8 cellular contexts compared by ENCODE assay signal in the genomic region with DNA sequence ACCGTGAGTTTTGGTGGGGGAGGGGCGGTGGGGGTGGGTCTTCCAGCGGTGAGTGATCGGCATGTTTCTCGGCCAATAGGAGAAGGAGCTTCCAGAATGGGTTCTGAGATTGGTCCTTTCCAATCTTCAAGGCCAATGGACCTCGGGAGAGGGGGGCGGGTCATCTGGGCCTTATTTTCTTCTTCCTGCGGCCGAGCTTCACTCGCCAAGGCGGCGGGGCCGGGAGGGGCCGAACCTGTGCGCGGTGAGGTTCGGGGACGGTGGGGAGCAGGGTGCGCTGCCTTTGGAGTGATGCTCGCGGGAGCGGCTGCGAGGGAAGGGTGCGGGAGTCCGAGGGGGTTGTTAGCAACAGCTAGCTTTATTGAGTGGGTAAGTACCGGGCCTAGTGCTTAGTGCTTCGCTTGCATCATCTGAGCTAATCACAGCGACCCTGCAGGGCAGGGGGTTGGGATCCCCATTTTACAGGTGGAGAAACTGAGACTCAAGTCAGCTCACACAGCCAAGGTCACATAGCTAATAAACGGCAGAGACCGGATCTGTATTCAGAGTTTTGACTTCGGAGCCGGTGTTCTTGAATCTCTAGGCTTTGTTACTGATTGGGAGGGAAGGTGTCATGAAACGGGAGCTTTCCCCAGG. TPM values are rescaled to one million over a fixed set of nuclear protein-coding genes. Genes with fewer than 3 reads are reported as not detected.
A peak's percentile ranks its signal among the peaks of the same experiment; 100 is the strongest.
DNase-seq lines count a peak whose midpoint lies in the region; ATAC-seq and TF ChIP-seq lines count a peak whose summit lies in the region.

No MANE protein-coding gene starts in this region.

- H3K36me3 Mint-ChIP-seq in GM23338 (ENCODE audit: low read depth), result peaks cover 34% of the 10 kb centered on the region
- H3K36me3 Mint-ChIP-seq in nephron (ENCODE audit: low read depth), result peaks cover 20% of the 10 kb centered on the region
- H3K36me3 Mint-ChIP-seq in stimulated activated naive CD8-positive, alpha-beta T cell treated with anti-CD3 and anti-CD28 coated beads, Interleukin-15, Interleukin-2, amounts not matched to agents 100 ng/mL and 50 ng/mL, for 24 hours (ENCODE audit: low read depth), result peaks cover 18% of the 10 kb centered on the region

- peak overlapping the region; percentile 95 for H3K27ac ChIP-seq in GM23338 (ENCODE audit: low read depth)

- H3K4me2 ChIP-seq in GM23338, result peak overlapping the region; percentile 97

- no peaks in the 10 kb centered on the region for H3K9me2 ChIP-seq in GM23338 (ENCODE audit: insufficient read depth)

- H3K4me1 ChIP-seq in GM23338 (ENCODE audit: insufficient read depth), result peaks cover 29% of the 10 kb centered on the region

- H2AFZ ChIP-seq in GM23338, result no peak overlapping the region

- H3K27me3 Mint-ChIP-seq in GM23338 (ENCODE audit: insufficient read depth, low read depth, poor library complexity) (peaks cover 13% of the 10 kb centered on the region), nephron (ENCODE audit: low read depth) (peaks cover 6% of the 10 kb centered on the region)
- H3K27me3 Mint-ChIP-seq in stimulated activated naive CD8-positive, alpha-beta T cell treated with anti-CD3 and anti-CD28 coated beads, Interleukin-15, Interleukin-2, amounts not matched to agents 100 ng/mL and 50 ng/mL, for 24 hours, result no peaks in the 10 kb centered on the region

- H4K20me1 ChIP-seq in GM23338 (replicated peaks; ENCODE audit: insufficient read depth), result peaks cover 20% of the 10 kb centered on the region

- peaks cover 26% of the 10 kb centered on the region for H3K4me1 Mint-ChIP-seq in GM23338
- peaks cover 20% of the 10 kb centered on the region for H3K4me1 Mint-ChIP-seq in nephron
- peaks cover 35% of the 10 kb centered on the region for H3K4me1 Mint-ChIP-seq in stimulated activated naive CD8-positive, alpha-beta T cell treated with anti-CD3 and anti-CD28 coated beads, Interleukin-15, Interleukin-2, amounts not matched to agents 100 ng/mL and 50 ng/mL, for 24 hours (ENCODE audit: low read depth)

- H3K79me2 ChIP-seq in GM23338 (replicated peaks; ENCODE audit: insufficient read depth), result peaks cover 44% of the 10 kb centered on the region

- TF ChIP-seq CTCF in GM23338 (conservative IDR thresholded peaks at IDR 0.05; ENCODE audit: low read depth in 2 of 2) (no peak), nephron (IDR thresholded peaks at IDR 0.05; ENCODE audit: unreplicated experiment in 3 of 3) (no peak)

- peak overlapping the region; percentile 97 for H3K27ac Mint-ChIP-seq in GM23338
- peak overlapping the region; percentile 99 for H3K27ac Mint-ChIP-seq in nephron
- peak overlapping the region; percentile 96 for H3K27ac Mint-ChIP-seq in stimulated activated naive CD8-positive, alpha-beta T cell treated with anti-CD3 and anti-CD28 coated beads, Interleukin-15, Interleukin-2, amounts not matched to agents 100 ng/mL and 50 ng/mL, for 24 hours

- H3K9me3 Mint-ChIP-seq in GM23338 (no peaks in the 10 kb centered on the region), nephron (no peaks in the 10 kb centered on the region)
- H3K9me3 Mint-ChIP-seq in stimulated activated naive CD8-positive, alpha-beta T cell treated with anti-CD3 and anti-CD28 coated beads, Interleukin-15, Interleukin-2, amounts not matched to agents 100 ng/mL and 50 ng/mL, for 24 hours, result no peaks in the 10 kb centered on the region

- DNase-seq in Daoy (ENCODE audit: low read depth) (peak; percentile 96), GM23338 (ENCODE audit: low spot score) (peak; percentile 99), Kasumi-1 (lab: John Stamatoyannopoulos, UW) (peak; percentile 93 to 96), RKO (ENCODE audit: low spot score) (peak; percentile 98), fibroblast of the conjunctiva (ENCODE audit: low read depth) (peak; percentile 97)
- peak; percentile 83 for DNase-seq in activated T-helper 9 cell treated with anti-CD3 and anti-CD28 coated beads, Interleukin-2, amount 50 U/mL, for 16 hours (ENCODE audit: low read depth)

- ATAC-seq in GM23338, result peak; percentile 76

- H3K4me3 ChIP-seq in GM23338, result peak overlapping the region; percentile 79

- no peaks in the 10 kb centered on the region for H3K27me3 ChIP-seq in GM23338 (ENCODE audit: insufficient read depth)

- H3K36me3 ChIP-seq in GM23338 (ENCODE audit: insufficient read depth), result peaks cover 17% of the 10 kb centered on the region

- H3K4me3 Mint-ChIP-seq in GM23338 (peak overlapping the region; percentile 100), nephron (peak overlapping the region; percentile 93 to 100 (median 93))
- peak overlapping the region; percentile 99 for H3K4me3 Mint-ChIP-seq in stimulated activated naive CD8-positive, alpha-beta T cell treated with anti-CD3 and anti-CD28 coated beads, Interleukin-15, Interleukin-2, amounts not matched to agents 100 ng/mL and 50 ng/mL, for 24 hours

- peaks cover 16% of the 10 kb centered on the region for H3F3A ChIP-seq in GM23338 (replicated peaks; ENCODE audit: low read depth)

TF ChIP-seq in GM23338, 12 proteins besides CTCF, POLR2A, EP300 and RAD21:
- TF ChIP-seq NANOG (IDR thresholded peaks at IDR 0.05; ENCODE audit: borderline replicate concordance), result no peak
- TF ChIP-seq REST (IDR thresholded peaks at IDR 0.05; ENCODE audit: unreplicated experiment), result no peak
- TF ChIP-seq POLR2AphosphoS5 (IDR thresholded peaks at IDR 0.05; ENCODE audit: low read depth), result peak; percentile 100
- no peak for TF ChIP-seq EZH2phosphoT487 (IDR thresholded peaks at IDR 0.05; ENCODE audit: unreplicated experiment)
- TF ChIP-seq ZNF114 (CRISPR knock-in tag; IDR thresholded peaks at IDR 0.05), result no peak

RNA-seq across cellular contexts. Expression of gene KDM4A, which starts 0.5 kb away (rescaled TPM):
- total RNA-seq in Daoy (2014; rRNA removed; shearing (Covaris generic)), result 17.6 and 20.3 TPM in 2 replicates
- total RNA-seq in GM23338 (2014; rRNA removed; shearing (Covaris generic)), result 97.7 and 106 TPM in 2 replicates
- 47.7 and 52.2 TPM in 2 replicates for polyA plus RNA-seq in GM23338 (2016; fragmentation: Nextera tagmentation; extraction: Ambion mirVana)

RNA-seq across cellular contexts. Expression of gene ST3GAL3, which starts 56.9 kb away (rescaled TPM):
- 13.0 and 15.8 TPM in 2 replicates for total RNA-seq in Daoy (2014; rRNA removed; shearing (Covaris generic))
- 7.0 and 21.3 TPM in 2 replicates for total RNA-seq in GM23338 (2014; rRNA removed; shearing (Covaris generic))
- polyA plus RNA-seq in GM23338 (2016; fragmentation: Nextera tagmentation; extraction: Ambion mirVana), result 3.4 and 4.5 TPM in 2 replicates

Comparison
In these comparisons a context has a peak if more than half of its experiments do, and no peak if none do; other contexts are left out.
1. Peak in every context shown above with its lines: DNase-seq, ATAC-seq, H3K4me3 ChIP-seq and H3K27ac ChIP-seq.